In the genomic region with DNA sequence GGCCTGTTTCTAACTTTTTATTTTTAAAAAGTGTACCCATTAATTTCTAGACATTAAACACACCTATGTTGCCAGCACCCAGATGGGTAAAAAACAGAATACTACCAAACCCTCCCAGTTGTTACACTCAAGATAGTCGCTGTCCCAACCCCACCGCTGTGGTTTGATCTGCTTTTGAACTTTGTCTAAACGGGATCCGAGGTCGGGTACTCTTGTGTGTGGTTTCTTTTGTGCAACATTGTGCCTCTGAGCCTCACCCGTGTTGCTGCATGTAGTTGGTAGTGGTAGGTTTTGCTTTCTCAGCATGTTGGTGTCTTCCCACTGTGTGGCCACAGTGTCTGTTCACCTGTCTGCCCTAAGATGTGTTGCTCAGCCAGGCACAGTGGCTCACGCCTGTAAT, we compare ENCODE assay signal across 18 cellular contexts.
DNase-seq lines count a peak whose midpoint lies in the region; ATAC-seq and TF ChIP-seq lines count a peak whose summit lies in the region.
"Had no signal": no experiment of that assay in that cellular context is flagged by ENCODE, and none has a peak within 500 bp of the region (broad histone marks: within the 10 kb centered on the region; RNA-seq: fewer than 3 reads in every experiment).

No MANE protein-coding gene starts in this region.

- H3K4me2 ChIP-seq in DND-41 (ENCODE audit: insufficient read depth, low read length), result no peak overlapping the region

- H3K36me3 Mint-ChIP-seq in activated T-cell treated with anti-CD3 and anti-CD28 coated beads, Interleukin-2, amount 50 U/mL, for 24 hours (ENCODE audit: low read depth), result peaks cover 63% of the 10 kb centered on the region
- H3K36me3 Mint-ChIP-seq in effector memory CD8-positive, alpha-beta T cell (ENCODE audit: insufficient read depth), result peaks cover 59% of the 10 kb centered on the region

- peaks cover 33% of the 10 kb centered on the region for H3K36me3 ChIP-seq in DND-41 (ENCODE audit: insufficient read depth, low read length)
- H3K36me3 ChIP-seq: SJCRH30 had no signal

- peaks cover 25% of the 10 kb centered on the region for H3K4me1 ChIP-seq in DND-41 (ENCODE audit: insufficient read depth, low read length)
- H3K4me1 ChIP-seq: colonic mucosa, SJCRH30 had no signal

- no peak for TF ChIP-seq CTCF in DND-41 (IDR thresholded peaks at IDR 0.05; ENCODE audit: borderline replicate concordance, extremely low read depth, low read length, poor library complexity, severe bottlenecking)

- no peaks in the 10 kb centered on the region for H3K9me3 ChIP-seq in DND-41 (ENCODE audit: insufficient read depth, low read length, severe bottlenecking)
- H3K9me3 ChIP-seq: colonic mucosa, SJCRH30, tibial artery had no signal

- peak overlapping the region; percentile 74 for H3K27ac Mint-ChIP-seq in activated T-cell treated with anti-CD3 and anti-CD28 coated beads, Interleukin-2, amount 50 U/mL, for 24 hours
- H3K27ac Mint-ChIP-seq in effector memory CD8-positive, alpha-beta T cell, result peak overlapping the region in 1 of 2 donors; percentile 17
- H3K27ac Mint-ChIP-seq: brain had no signal

- no peak overlapping the region for H3K4me3 ChIP-seq in DND-41 (ENCODE audit: low read depth in 1 of 2, low read length in 2 of 2)
- H3K4me3 ChIP-seq: colonic mucosa, SJCRH30, tibial artery had no signal

- H3K79me2 ChIP-seq in DND-41 (ENCODE audit: insufficient read depth, low read length), result peaks cover 4% of the 10 kb centered on the region; the same call in 1 of the 2 replicates

- H3K4me1 Mint-ChIP-seq in activated T-cell treated with anti-CD3 and anti-CD28 coated beads, Interleukin-2, amount 50 U/mL, for 24 hours (ENCODE audit: low read depth), result peaks cover 76% of the 10 kb centered on the region
- H3K4me1 Mint-ChIP-seq in effector memory CD8-positive, alpha-beta T cell (ENCODE audit: low read depth in 2 of 2), result peaks cover 42 to 43% of the 10 kb centered on the region in 2 donors

- no peak overlapping the region for H3K9ac ChIP-seq in DND-41 (ENCODE audit: low read depth, low read length)

- H3K4me3 Mint-ChIP-seq in activated T-cell treated with anti-CD3 and anti-CD28 coated beads, Interleukin-2, amount 50 U/mL, for 24 hours, result no peak overlapping the region
- peak overlapping the region in 1 of 2 donors; percentile 19 for H3K4me3 Mint-ChIP-seq in effector memory CD8-positive, alpha-beta T cell

- DNase-seq in activated T-cell treated with anti-CD3 and anti-CD28 coated beads, Interleukin-2, amount 50 U/mL, for 24 hours, result no peak
- no peak for DNase-seq in activated T-cell treated with anti-CD3 and anti-CD28 coated beads, Interleukin-2, amount 50 U/mL, for 48 hours
- DNase-seq in DND-41, result peak; percentile 56
- peak; percentile 41 for DNase-seq in activated CD4-positive, alpha-beta T cell treated with anti-CD3 and anti-CD28 coated beads, Interleukin-2, amount 50 U/mL, for 1 hour
- DNase-seq in effector memory CD8-positive, alpha-beta T cell, result peak in 2 of 3 experiments; percentile 5 to 14
- no peak for DNase-seq in LoVo (ENCODE audit: low spot score)
- no peak for DNase-seq in GOT3 (lab: John Stamatoyannopoulos, UW)
- DNase-seq: colonic mucosa, DMS79 treated with DMSO at 0.1 percent for 48 hours, NCI-H146, NCI-H774, PC-3, SJCRH30, small intestine, tibial artery had no signal

- H3K27me3 ChIP-seq in DND-41 (ENCODE audit: insufficient read depth, low read length, poor library complexity), result no peaks in the 10 kb centered on the region
- H3K27me3 ChIP-seq: colonic mucosa, SJCRH30, tibial artery had no signal

- H3K9me3 Mint-ChIP-seq in activated T-cell treated with anti-CD3 and anti-CD28 coated beads, Interleukin-2, amount 50 U/mL, for 24 hours, result no peaks in the 10 kb centered on the region
- H3K9me3 Mint-ChIP-seq in effector memory CD8-positive, alpha-beta T cell, result no peaks in the 10 kb centered on the region

- peaks cover 2% of the 10 kb centered on the region for H3K27me3 Mint-ChIP-seq in activated T-cell treated with anti-CD3 and anti-CD28 coated beads, Interleukin-2, amount 50 U/mL, for 24 hours
- no peaks in the 10 kb centered on the region for H3K27me3 Mint-ChIP-seq in effector memory CD8-positive, alpha-beta T cell

- H2AFZ ChIP-seq in DND-41 (ENCODE audit: low read depth, low read length), result no peak overlapping the region

- no peak overlapping the region for H3K27ac ChIP-seq in DND-41 (ENCODE audit: low read length)
- H3K27ac ChIP-seq: colonic mucosa, SJCRH30, tibial artery had no signal

- H4K20me1 ChIP-seq in DND-41 (ENCODE audit: insufficient read depth, low read length), result no peaks in the 10 kb centered on the region

- ATAC-seq in DND-41 (ENCODE audit: insufficient read depth, low read depth) (peak; percentile 60), GM19395 (IDR thresholded peaks at IDR 0.05; ENCODE audit: unreplicated experiment) (no peak)
- peak; percentile 7 for ATAC-seq in effector memory CD8-positive, alpha-beta T cell (replicated peaks)
- ATAC-seq: HepG2, PC-3 had no signal

Comparison
In these comparisons a context has a peak if more than half of its experiments do, and no peak if none do; other contexts are left out.
1. DNase-seq: peak in DND-41 (single experiment), activated CD4-positive, alpha-beta T cell treated with anti-CD3 and anti-CD28 coated beads, Interleukin-2, amount 50 U/mL, for 1 hour (single experiment) and effector memory CD8-positive, alpha-beta T cell (2 of 3); none in activated T-cell treated with anti-CD3 and anti-CD28 coated beads, Interleukin-2, amount 50 U/mL, for 24 hours (single experiment), activated T-cell treated with anti-CD3 and anti-CD28 coated beads, Interleukin-2, amount 50 U/mL, for 48 hours (0 of 2), LoVo (single experiment) and GOT3 (single experiment).